1 cellular context compared by ENCODE assay signal in the genomic region with DNA sequence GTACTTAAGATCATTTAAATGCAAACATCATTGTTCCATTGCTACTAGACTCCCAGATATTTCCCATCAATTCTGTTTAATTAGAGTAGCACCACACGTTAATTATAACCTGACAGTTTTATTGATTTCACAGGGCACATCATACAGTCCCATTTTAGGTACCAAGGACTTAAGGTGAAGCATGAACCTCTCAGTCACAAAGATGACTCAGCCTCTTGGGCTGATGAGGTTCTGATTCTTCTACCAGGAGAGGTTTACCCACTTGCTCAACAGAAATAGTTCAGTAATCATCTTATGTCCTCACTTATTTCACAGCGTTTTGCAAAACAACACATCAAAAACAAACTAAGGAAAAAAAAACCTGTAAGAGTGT.
A peak's percentile ranks its signal among the peaks of the same experiment; 100 is the strongest.
TF ChIP-seq lines count a peak whose summit lies in the region.

No MANE protein-coding gene starts in this region.

TF ChIP-seq in HepG2, 621 proteins besides CTCF, POLR2A, EP300 and RAD21 (continued from another document):
- TF ChIP-seq, protein P1, sequence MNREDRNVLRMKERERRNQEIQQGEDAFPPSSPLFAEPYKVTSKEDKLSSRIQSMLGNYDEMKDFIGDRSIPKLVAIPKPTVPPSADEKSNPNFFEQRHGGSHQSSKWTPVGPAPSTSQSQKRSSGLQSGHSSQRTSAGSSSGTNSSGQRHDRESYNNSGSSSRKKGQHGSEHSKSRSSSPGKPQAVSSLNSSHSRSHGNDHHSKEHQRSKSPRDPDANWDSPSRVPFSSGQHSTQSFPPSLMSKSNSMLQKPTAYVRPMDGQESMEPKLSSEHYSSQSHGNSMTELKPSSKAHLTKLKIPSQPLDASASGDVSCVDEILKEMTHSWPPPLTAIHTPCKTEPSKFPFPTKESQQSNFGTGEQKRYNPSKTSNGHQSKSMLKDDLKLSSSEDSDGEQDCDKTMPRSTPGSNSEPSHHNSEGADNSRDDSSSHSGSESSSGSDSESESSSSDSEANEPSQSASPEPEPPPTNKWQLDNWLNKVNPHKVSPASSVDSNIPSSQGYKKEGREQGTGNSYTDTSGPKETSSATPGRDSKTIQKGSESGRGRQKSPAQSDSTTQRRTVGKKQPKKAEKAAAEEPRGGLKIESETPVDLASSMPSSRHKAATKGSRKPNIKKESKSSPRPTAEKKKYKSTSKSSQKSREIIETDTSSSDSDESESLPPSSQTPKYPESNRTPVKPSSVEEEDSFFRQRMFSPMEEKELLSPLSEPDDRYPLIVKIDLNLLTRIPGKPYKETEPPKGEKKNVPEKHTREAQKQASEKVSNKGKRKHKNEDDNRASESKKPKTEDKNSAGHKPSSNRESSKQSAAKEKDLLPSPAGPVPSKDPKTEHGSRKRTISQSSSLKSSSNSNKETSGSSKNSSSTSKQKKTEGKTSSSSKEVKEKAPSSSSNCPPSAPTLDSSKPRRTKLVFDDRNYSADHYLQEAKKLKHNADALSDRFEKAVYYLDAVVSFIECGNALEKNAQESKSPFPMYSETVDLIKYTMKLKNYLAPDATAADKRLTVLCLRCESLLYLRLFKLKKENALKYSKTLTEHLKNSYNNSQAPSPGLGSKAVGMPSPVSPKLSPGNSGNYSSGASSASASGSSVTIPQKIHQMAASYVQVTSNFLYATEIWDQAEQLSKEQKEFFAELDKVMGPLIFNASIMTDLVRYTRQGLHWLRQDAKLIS (CRISPR knock-in tag; IDR thresholded peaks at IDR 0.05), result 0 out of 2 replicates have a peak, but pooled peaks have one; percentile 1
- no peak for TF ChIP-seq NR2F6 (IDR thresholded peaks at IDR 0.05)
- TF ChIP-seq NR2F6 (CRISPR knock-in tag; IDR thresholded peaks at IDR 0.05), result 0 out of 2 replicates have a peak, but pooled peaks have one; percentile 5
